In genomic region chr7:135971366-135971725, GRCh38 we compare ENCODE assay signal across 1 cellular context.
TF ChIP-seq lines count a peak whose summit lies in the region.

No MANE protein-coding gene starts in this region.

TF ChIP-seq in GM23338, 12 proteins besides CTCF, POLR2A, EP300 and RAD21 (continued from another document):
- TF ChIP-seq ZNF462 (CRISPR knock-in tag; IDR thresholded peaks at IDR 0.05) (no peak), ZNF331 (CRISPR knock-in tag; IDR thresholded peaks at IDR 0.05; ENCODE audit: low read depth) (no peak), EZH2phosphoT487 (IDR thresholded peaks at IDR 0.05; ENCODE audit: unreplicated experiment) (no peak), POLR2AphosphoS5 (IDR thresholded peaks at IDR 0.05; ENCODE audit: low read depth) (no peak), EZH2 (IDR thresholded peaks at IDR 0.05; ENCODE audit: low read depth, unreplicated experiment) (no peak), JUNB (IDR thresholded peaks at IDR 0.05; ENCODE audit: unreplicated experiment) (no peak)
